17 cellular contexts compared by ENCODE assay signal in the genomic region with DNA sequence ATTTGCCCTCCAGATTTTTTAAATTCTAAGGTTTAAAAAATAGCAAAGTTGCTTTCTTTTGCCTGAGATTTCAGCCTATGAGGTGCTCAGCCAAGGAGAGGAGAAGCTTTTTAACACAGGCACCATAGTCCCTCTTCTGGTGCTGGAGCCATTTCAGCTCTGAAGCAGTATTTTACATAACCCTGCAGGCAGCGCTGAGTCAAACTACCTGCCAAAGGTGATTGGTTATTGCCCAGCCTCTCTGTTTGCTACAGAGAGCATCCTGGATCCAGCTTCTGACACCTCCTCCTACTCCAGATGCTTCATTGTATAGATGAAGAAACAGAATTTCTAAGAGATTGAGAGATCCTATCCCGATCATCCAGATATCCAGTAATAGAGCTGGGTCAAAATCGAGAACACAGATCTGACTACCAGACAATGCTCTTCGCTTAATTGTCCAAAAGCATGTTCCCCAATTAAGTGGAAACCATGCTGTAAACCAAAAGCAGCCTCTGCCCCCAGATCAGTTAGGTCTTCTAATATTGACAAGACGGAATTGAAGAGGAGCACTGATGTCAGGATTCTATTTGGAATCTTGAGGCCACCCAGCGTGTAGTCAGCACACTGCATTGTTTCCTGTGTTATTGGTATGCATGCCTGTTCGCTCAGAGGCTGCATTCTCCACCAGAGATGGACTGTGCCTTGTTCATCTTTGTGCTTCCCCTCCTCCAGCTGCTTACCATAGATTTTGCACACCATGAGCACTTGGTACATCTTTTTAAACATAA. TPM values are rescaled to one million over a fixed set of nuclear protein-coding genes. Genes with fewer than 3 reads are reported as not detected.
DNase-seq lines count a peak whose midpoint lies in the region; ATAC-seq and TF ChIP-seq lines count a peak whose summit lies in the region.
"Had no signal": no experiment of that assay in that cellular context is flagged by ENCODE, and none has a peak within 500 bp of the region (broad histone marks: within the 10 kb centered on the region; RNA-seq: fewer than 3 reads in every experiment).

No MANE protein-coding gene starts in this region.

- no peaks in the 10 kb centered on the region for H3K36me3 Mint-ChIP-seq in brain
- H3K36me3 Mint-ChIP-seq: mesothelial cell of epicardium had no signal

- peak overlapping the region; percentile 15; the same call in 1 of the 2 replicates for H3K4me3 ChIP-seq in HUES64 (ENCODE audit: low read length)
- H3K4me3 ChIP-seq: BLaER1, coronary artery had no signal

- peak overlapping the region; percentile 36; the same call in 1 of the 2 replicates for H3K27ac ChIP-seq in HUES64 (ENCODE audit: low read depth, low read length)
- H3K27ac ChIP-seq: BLaER1, coronary artery, HL-60, neutrophil had no signal

- peak overlapping the region in 3 of 5 experiments; percentile 65 to 89 (median 73) for H3K27ac Mint-ChIP-seq in brain
- H3K27ac Mint-ChIP-seq: activated T-helper 2 cell treated with anti-CD3 and anti-CD28 coated beads, Interferon-gamma antibody, Interleukin-2, Interleukin-4, amounts not matched to agents 10 μg/mL and 5 μg/mL and 100 μg/mL, durations not matched to agents 14 hours and 24 hours and 36 hours; mesothelial cell of epicardium had no signal

- peak; percentile 38 for DNase-seq in ELF-1 (ENCODE audit: low read depth, low spot score)
- DNase-seq in medulla oblongata (ENCODE audit: extremely low spot score) = peak; percentile 56
- DNase-seq in activated CD8-positive, alpha-beta memory T cell treated with anti-CD3 and anti-CD28 coated beads for 24 hours = no peak
- no peak for DNase-seq in NCI-H1436 (lab: John Stamatoyannopoulos, UW)
- DNase-seq: amniotic stem cell, NCI-H187 treated with DMSO at 0.1 percent for 48 hours, right cardiac atrium had no signal

- no peaks in the 10 kb centered on the region for H3K27me3 Mint-ChIP-seq in brain

- no peaks in the 10 kb centered on the region for H3K9me3 Mint-ChIP-seq in brain
- H3K9me3 Mint-ChIP-seq: activated T-helper 2 cell treated with anti-CD3 and anti-CD28 coated beads, Interferon-gamma antibody, Interleukin-2, Interleukin-4, amounts not matched to agents 10 μg/mL and 5 μg/mL and 100 μg/mL, durations not matched to agents 14 hours and 24 hours and 36 hours; mesothelial cell of epicardium had no signal

- no peak for ATAC-seq in GM18868 (IDR thresholded peaks at IDR 0.05; ENCODE audit: unreplicated experiment)
- ATAC-seq: right cardiac atrium had no signal

- no peaks in the 10 kb centered on the region for H3K9me3 ChIP-seq in HUES64 (ENCODE audit: insufficient read depth, low read depth, low read length)
- H3K9me3 ChIP-seq: BLaER1, neutrophil had no signal

- 47% methylated on average over 7 of the region's 7 CpGs for WGBS in HUES64

- H3K27me3 ChIP-seq in HUES64 (ENCODE audit: insufficient read depth, low read length) = peaks cover 17% of the 10 kb centered on the region
- H3K27me3 ChIP-seq: BLaER1 had no signal

- H3K4me1 ChIP-seq in HUES64 (ENCODE audit: insufficient read depth, low read length) = peaks cover 49% of the 10 kb centered on the region
- H3K4me1 ChIP-seq: BLaER1 had no signal

- no peaks in the 10 kb centered on the region for H3K36me3 ChIP-seq in HUES64 (ENCODE audit: insufficient read depth, low read length)
- H3K36me3 ChIP-seq: BLaER1, neutrophil had no signal

- peak overlapping the region in 2 of 5 experiments; percentile 19 to 32 for H3K4me3 Mint-ChIP-seq in brain
- H3K4me3 Mint-ChIP-seq: mesothelial cell of epicardium had no signal

- no peak overlapping the region for H3K9ac ChIP-seq in HUES64 (ENCODE audit: low read depth, low read length)
- H3K9ac ChIP-seq: BLaER1 had no signal

- H3K4me1 Mint-ChIP-seq in brain = peaks cover 75% of the 10 kb centered on the region
- H3K4me1 Mint-ChIP-seq: mesothelial cell of epicardium had no signal

- no peak for TF ChIP-seq CTCF in brain (conservative IDR thresholded peaks at IDR 0.05)

RNA-seq across cellular contexts. Expression of a gene that starts 22.1 kb away (rescaled TPM):
- 0.65 TPM for polyA plus RNA-seq in HUES64 (2013, experiment 1 of 2)
- polyA plus RNA-seq in HUES64 (2013, experiment 2 of 2) = 1.1 TPM
- polyA plus RNA-seq in brain (ENCODE audit: insufficient read depth, low read depth, low replicate concordance) = 9.7 TPM
- polyA plus RNA-seq: keratinocyte had no signal

RNA-seq across cellular contexts. Expression of a gene that starts 58.1 kb away (rescaled TPM):
- polyA plus RNA-seq in HUES64 (2013, experiment 1 of 2) = 6.7 TPM
- polyA plus RNA-seq in HUES64 (2013, experiment 2 of 2) = 7.8 TPM
- 58.8 TPM for polyA plus RNA-seq in brain (ENCODE audit: insufficient read depth, low read depth, low replicate concordance)

Comparison
In these comparisons a context has a peak if more than half of its experiments do, and no peak if none do; other contexts are left out.
1. DNase-seq: peak in ELF-1 (single experiment) and medulla oblongata (single experiment); none in activated CD8-positive, alpha-beta memory T cell treated with anti-CD3 and anti-CD28 coated beads for 24 hours (single experiment) and NCI-H1436 (single experiment).